In genomic region chr12:67832155-67832554, GRCh38 we compare ENCODE assay signal across 1 cellular context.
TF ChIP-seq lines count a peak whose summit lies in the region.

No MANE protein-coding gene starts in this region.

TF ChIP-seq in IMR-90, 13 proteins besides CTCF, POLR2A, EP300 and RAD21 (continued from another document):
- no peak for TF ChIP-seq ELK1 (IDR thresholded peaks at IDR 0.05; ENCODE audit: borderline replicate concordance, low read depth, low read length)
